ENCODE assay signal across 1 cellular context in genomic region chr9:123637940-123638634, GRCh38.
TF ChIP-seq lines count a peak whose summit lies in the region.

No MANE protein-coding gene starts in this region.

TF ChIP-seq in IMR-90, 13 proteins besides CTCF, POLR2A, EP300 and RAD21 (continued from another document):
- TF ChIP-seq CHD1 (IDR thresholded peaks at IDR 0.05; ENCODE audit: low read depth, low read length) (no peak), MAZ (IDR thresholded peaks at IDR 0.05; ENCODE audit: borderline replicate concordance, low read depth, low read length) (no peak)
TF ChIP-seq in IMR-90: peak in this region for 0.
